Comparison of ENCODE assay signal across 2 cellular contexts in the genomic region with DNA sequence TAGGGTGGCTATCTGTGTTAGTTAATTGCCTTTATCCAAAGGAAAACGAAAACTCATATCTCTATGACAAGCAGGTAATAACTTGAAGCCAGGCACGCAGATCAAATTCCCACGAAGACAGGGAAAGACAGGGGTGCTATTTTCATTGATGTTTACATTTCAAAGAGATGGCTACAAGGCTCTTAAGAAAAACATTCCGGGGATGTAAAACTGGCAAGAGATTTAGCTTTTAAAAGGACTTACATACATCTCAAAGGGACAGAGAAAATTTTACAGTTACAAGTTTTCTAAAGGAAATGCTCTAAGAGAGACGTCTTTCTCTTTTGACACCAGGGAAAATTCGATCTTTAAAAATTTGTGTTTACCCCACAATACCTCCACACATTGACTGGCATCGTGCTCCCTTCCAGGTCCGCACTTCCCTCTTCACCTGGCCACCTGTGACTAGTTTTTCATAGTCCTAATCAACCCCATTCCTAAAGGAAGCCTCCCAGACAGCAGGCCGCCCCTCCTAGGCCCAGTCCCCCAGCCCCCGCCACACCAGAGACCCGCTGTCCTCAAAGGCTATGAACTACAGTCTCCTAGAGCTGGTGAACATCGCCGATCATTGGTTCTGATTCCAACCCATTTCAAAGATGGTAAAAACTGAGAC.
TF ChIP-seq lines count a peak whose summit lies in the region.

No MANE protein-coding gene starts in this region.

TF ChIP-seq in SK-N-SH, 30 proteins besides CTCF, POLR2A, EP300 and RAD21 (continued from another document):
- TF ChIP-seq, protein P1, sequence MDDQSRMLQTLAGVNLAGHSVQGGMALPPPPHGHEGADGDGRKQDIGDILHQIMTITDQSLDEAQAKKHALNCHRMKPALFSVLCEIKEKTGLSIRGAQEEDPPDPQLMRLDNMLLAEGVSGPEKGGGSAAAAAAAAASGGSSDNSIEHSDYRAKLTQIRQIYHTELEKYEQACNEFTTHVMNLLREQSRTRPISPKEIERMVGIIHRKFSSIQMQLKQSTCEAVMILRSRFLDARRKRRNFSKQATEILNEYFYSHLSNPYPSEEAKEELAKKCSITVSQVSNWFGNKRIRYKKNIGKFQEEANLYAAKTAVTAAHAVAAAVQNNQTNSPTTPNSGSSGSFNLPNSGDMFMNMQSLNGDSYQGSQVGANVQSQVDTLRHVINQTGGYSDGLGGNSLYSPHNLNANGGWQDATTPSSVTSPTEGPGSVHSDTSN (IDR thresholded peaks at IDR 0.05): no peak
- TF ChIP-seq POLR2AphosphoS5 (IDR thresholded peaks at IDR 0.05; ENCODE audit: low read depth, low read length) (no peak), FOSL2 (IDR thresholded peaks at IDR 0.05; ENCODE audit: borderline replicate concordance, low read depth) (no peak), EZH2phosphoT487 (IDR thresholded peaks at IDR 0.05; ENCODE audit: borderline replicate concordance, low read depth) (no peak), TCF12 (IDR thresholded peaks at IDR 0.05) (no peak), SIN3A (IDR thresholded peaks at IDR 0.05; ENCODE audit: borderline replicate concordance, low read depth, low read length) (no peak), FOXJ3 (CRISPR knock-in tag; IDR thresholded peaks at IDR 0.05) (no peak), RXRA (IDR thresholded peaks at IDR 0.05; ENCODE audit: borderline replicate concordance, low read depth) (no peak), MEF2A (IDR thresholded peaks at IDR 0.05; ENCODE audit: borderline replicate concordance, low read depth) (no peak)
- TF ChIP-seq, protein P2, sequence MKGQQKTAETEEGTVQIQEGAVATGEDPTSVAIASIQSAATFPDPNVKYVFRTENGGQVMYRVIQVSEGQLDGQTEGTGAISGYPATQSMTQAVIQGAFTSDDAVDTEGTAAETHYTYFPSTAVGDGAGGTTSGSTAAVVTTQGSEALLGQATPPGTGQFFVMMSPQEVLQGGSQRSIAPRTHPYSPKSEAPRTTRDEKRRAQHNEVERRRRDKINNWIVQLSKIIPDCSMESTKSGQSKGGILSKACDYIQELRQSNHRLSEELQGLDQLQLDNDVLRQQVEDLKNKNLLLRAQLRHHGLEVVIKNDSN (IDR thresholded peaks at IDR 0.05; ENCODE audit: borderline replicate concordance, low read depth): no peak
- TF ChIP-seq, protein P3, sequence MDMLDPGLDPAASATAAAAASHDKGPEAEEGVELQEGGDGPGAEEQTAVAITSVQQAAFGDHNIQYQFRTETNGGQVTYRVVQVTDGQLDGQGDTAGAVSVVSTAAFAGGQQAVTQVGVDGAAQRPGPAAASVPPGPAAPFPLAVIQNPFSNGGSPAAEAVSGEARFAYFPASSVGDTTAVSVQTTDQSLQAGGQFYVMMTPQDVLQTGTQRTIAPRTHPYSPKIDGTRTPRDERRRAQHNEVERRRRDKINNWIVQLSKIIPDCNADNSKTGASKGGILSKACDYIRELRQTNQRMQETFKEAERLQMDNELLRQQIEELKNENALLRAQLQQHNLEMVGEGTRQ (IDR thresholded peaks at IDR 0.05; ENCODE audit: borderline replicate concordance, low read depth, low read length): no peak
TF ChIP-seq in SK-N-SH: peak in this region for 0.

TF ChIP-seq in SK-N-SH treated with all-trans-retinoic acid at 6 μM for 48 hours, 23 proteins besides CTCF, POLR2A, EP300 and RAD21 (continued from another document):
- TF ChIP-seq, protein P4, sequence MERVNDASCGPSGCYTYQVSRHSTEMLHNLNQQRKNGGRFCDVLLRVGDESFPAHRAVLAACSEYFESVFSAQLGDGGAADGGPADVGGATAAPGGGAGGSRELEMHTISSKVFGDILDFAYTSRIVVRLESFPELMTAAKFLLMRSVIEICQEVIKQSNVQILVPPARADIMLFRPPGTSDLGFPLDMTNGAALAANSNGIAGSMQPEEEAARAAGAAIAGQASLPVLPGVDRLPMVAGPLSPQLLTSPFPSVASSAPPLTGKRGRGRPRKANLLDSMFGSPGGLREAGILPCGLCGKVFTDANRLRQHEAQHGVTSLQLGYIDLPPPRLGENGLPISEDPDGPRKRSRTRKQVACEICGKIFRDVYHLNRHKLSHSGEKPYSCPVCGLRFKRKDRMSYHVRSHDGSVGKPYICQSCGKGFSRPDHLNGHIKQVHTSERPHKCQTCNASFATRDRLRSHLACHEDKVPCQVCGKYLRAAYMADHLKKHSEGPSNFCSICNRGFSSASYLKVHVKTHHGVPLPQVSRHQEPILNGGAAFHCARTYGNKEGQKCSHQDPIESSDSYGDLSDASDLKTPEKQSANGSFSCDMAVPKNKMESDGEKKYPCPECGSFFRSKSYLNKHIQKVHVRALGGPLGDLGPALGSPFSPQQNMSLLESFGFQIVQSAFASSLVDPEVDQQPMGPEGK (CRISPR knock-in tag; IDR thresholded peaks at IDR 0.05; ENCODE audit: borderline replicate concordance): no peak
- TF ChIP-seq, protein P5, sequence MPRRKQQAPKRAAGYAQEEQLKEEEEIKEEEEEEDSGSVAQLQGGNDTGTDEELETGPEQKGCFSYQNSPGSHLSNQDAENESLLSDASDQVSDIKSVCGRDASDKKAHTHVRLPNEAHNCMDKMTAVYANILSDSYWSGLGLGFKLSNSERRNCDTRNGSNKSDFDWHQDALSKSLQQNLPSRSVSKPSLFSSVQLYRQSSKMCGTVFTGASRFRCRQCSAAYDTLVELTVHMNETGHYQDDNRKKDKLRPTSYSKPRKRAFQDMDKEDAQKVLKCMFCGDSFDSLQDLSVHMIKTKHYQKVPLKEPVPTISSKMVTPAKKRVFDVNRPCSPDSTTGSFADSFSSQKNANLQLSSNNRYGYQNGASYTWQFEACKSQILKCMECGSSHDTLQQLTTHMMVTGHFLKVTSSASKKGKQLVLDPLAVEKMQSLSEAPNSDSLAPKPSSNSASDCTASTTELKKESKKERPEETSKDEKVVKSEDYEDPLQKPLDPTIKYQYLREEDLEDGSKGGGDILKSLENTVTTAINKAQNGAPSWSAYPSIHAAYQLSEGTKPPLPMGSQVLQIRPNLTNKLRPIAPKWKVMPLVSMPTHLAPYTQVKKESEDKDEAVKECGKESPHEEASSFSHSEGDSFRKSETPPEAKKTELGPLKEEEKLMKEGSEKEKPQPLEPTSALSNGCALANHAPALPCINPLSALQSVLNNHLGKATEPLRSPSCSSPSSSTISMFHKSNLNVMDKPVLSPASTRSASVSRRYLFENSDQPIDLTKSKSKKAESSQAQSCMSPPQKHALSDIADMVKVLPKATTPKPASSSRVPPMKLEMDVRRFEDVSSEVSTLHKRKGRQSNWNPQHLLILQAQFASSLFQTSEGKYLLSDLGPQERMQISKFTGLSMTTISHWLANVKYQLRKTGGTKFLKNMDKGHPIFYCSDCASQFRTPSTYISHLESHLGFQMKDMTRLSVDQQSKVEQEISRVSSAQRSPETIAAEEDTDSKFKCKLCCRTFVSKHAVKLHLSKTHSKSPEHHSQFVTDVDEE (CRISPR knock-in tag; IDR thresholded peaks at IDR 0.05): no peak
- TF ChIP-seq ESRRG (CRISPR knock-in tag; IDR thresholded peaks at IDR 0.05) (no peak), PPARA (CRISPR knock-in tag; IDR thresholded peaks at IDR 0.05; ENCODE audit: borderline replicate concordance) (no peak), SNAI2 (CRISPR knock-in tag; IDR thresholded peaks at IDR 0.05) (no peak), RARB (CRISPR knock-in tag; IDR thresholded peaks at IDR 0.05) (no peak), ZNF565 (CRISPR knock-in tag; conservative IDR thresholded peaks at IDR 0.05; ENCODE audit: low read depth) (no peak), ZNF70 (CRISPR knock-in tag; IDR thresholded peaks at IDR 0.05) (no peak)
- TF ChIP-seq, protein P6, sequence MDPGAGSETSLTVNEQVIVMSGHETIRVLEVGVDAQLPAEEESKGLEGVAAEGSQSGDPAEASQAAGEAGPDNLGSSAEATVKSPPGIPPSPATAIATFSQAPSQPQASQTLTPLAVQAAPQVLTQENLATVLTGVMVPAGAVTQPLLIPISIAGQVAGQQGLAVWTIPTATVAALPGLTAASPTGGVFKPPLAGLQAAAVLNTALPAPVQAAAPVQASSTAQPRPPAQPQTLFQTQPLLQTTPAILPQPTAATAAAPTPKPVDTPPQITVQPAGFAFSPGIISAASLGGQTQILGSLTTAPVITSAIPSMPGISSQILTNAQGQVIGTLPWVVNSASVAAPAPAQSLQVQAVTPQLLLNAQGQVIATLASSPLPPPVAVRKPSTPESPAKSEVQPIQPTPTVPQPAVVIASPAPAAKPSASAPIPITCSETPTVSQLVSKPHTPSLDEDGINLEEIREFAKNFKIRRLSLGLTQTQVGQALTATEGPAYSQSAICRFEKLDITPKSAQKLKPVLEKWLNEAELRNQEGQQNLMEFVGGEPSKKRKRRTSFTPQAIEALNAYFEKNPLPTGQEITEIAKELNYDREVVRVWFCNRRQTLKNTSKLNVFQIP (CRISPR knock-in tag; IDR thresholded peaks at IDR 0.05; ENCODE audit: borderline replicate concordance, low read depth): no peak
- TF ChIP-seq, protein P7, sequence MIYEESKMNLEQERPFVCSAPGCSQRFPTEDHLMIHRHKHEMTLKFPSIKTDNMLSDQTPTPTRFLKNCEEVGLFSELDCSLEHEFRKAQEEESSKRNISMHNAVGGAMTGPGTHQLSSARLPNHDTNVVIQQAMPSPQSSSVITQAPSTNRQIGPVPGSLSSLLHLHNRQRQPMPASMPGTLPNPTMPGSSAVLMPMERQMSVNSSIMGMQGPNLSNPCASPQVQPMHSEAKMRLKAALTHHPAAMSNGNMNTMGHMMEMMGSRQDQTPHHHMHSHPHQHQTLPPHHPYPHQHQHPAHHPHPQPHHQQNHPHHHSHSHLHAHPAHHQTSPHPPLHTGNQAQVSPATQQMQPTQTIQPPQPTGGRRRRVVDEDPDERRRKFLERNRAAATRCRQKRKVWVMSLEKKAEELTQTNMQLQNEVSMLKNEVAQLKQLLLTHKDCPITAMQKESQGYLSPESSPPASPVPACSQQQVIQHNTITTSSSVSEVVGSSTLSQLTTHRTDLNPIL (CRISPR knock-in tag; IDR thresholded peaks at IDR 0.05; ENCODE audit: low read depth): no peak
